ENCODE assay signal across 12 cellular contexts in the genomic region with DNA sequence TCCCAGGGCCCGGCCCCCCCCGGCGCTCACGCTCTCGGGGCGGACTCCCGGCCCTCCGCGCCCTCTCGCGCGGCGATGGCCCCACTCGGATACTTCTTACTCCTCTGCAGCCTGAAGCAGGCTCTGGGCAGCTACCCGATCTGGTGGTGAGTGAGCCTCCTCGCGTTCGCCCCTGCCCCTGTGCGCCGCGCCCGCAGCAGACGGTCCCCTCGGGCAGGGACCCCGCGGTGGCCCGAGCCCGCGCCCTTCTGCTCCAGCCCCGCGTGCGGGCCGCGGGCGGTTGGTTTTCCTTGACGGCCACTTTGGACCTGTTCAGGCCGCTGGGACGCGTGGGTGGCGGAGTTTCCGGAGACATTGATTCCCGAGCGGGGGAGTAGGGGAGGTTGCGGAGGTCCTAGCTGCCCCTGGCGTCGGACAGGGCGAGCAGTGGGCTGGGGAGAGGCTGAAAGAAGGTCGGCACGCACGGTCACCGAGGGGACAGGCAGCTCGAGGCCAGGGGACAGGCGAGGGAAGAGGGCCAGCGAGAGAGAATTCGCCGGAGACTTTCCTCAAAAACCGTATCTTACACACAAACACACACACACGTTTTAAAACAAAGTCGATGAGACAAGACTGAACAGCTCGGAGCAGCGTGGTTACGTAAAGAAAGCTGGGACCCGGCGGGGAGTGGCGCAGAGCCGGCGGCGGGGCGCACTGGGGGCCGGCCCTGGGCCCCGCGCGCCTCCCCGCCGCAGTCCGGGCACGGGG. TPM values are rescaled to one million over a fixed set of nuclear protein-coding genes. Genes with fewer than 3 reads are reported as not detected.
DNase-seq lines count a peak whose midpoint lies in the region; ATAC-seq and TF ChIP-seq lines count a peak whose summit lies in the region.
"Had no signal": no experiment of that assay in that cellular context is flagged by ENCODE, and none has a peak within 500 bp of the region (broad histone marks: within the 10 kb centered on the region; RNA-seq: fewer than 3 reads in every experiment).

No MANE protein-coding gene starts in this region.

- no peak overlapping the region for H2BK15ac ChIP-seq in mesenchymal stem cell (ENCODE audit: low read depth, poor library complexity, severe bottlenecking)

- no peak overlapping the region for H4K91ac ChIP-seq in mesenchymal stem cell (ENCODE audit: low read length)

- peaks cover 98% of the 10 kb centered on the region for H3K27me3 ChIP-seq in left ventricle myocardium inferior (ENCODE audit: low read depth)
- H3K27me3 ChIP-seq in heart left ventricle: peaks cover 47 to 93% (median 68%) of the 10 kb centered on the region in 9 donors
- peaks cover 90 to 96% of the 10 kb centered on the region in 2 experiments for H3K27me3 ChIP-seq in mesenchymal stem cell (ENCODE audit: control insufficient read depth in 1 of 2, insufficient read depth in 1 of 2, low read length in 2 of 2)

- no peak overlapping the region for H3K4ac ChIP-seq in mesenchymal stem cell (ENCODE audit: low read depth in 1 of 2, low read length in 2 of 2)

- H3K4me1 Mint-ChIP-seq in brain: peaks cover 11% of the 10 kb centered on the region

- TF ChIP-seq CTCF in left ventricle myocardium inferior (IDR thresholded peaks at IDR 0.05; ENCODE audit: borderline replicate concordance) (no peak), heart left ventricle (IDR thresholded peaks at IDR 0.05) (no peak), brain (conservative IDR thresholded peaks at IDR 0.05) (no peak)

- H2AFZ ChIP-seq in mesenchymal stem cell (ENCODE audit: low read depth, low read length): no peak overlapping the region

- no peak overlapping the region for H3K23ac ChIP-seq in mesenchymal stem cell (ENCODE audit: low read length in 2 of 2)

- ATAC-seq in heart left ventricle: no peak
- ATAC-seq in GM18867 (IDR thresholded peaks at IDR 0.05; ENCODE audit: unreplicated experiment): no peak

- H3K79me1 ChIP-seq in mesenchymal stem cell (replicated peaks; ENCODE audit: low read length, poor library complexity, severe bottlenecking): no peaks in the 10 kb centered on the region

- no peak overlapping the region for H2AK5ac ChIP-seq in mesenchymal stem cell (ENCODE audit: low read length, severe bottlenecking)

- H3K9ac ChIP-seq in mesenchymal stem cell (ENCODE audit: low read length): no peak overlapping the region

- H3K36me3 ChIP-seq in left ventricle myocardium inferior (no peaks in the 10 kb centered on the region), heart left ventricle (no peaks in the 10 kb centered on the region), mesenchymal stem cell (ENCODE audit: control insufficient read depth in 1 of 2, insufficient read depth in 2 of 2, low read depth in 1 of 2, low read length in 2 of 2) (no peaks in the 10 kb centered on the region), urinary bladder (ENCODE audit: insufficient read depth) (no peaks in the 10 kb centered on the region)

- H3K9me3 ChIP-seq in left ventricle myocardium inferior (replicated peaks): no peaks in the 10 kb centered on the region
- no peaks in the 10 kb centered on the region for H3K9me3 ChIP-seq in heart left ventricle
- no peaks in the 10 kb centered on the region for H3K9me3 ChIP-seq in mesenchymal stem cell (ENCODE audit: control insufficient read depth, low read length)

- H3K18ac ChIP-seq in mesenchymal stem cell (ENCODE audit: low read depth in 1 of 2, low read length in 2 of 2): no peak overlapping the region

- H3K4me3 ChIP-seq in left ventricle myocardium inferior (peak overlapping the region; percentile 43), heart left ventricle (peak overlapping the region in 3 of 12 donors; percentile 5 to 34 (median 15)), mesenchymal stem cell (ENCODE audit: insufficient read depth in 1 of 2, low read depth in 1 of 2, low read length in 2 of 2) (no peak overlapping the region), urinary bladder (ENCODE audit: low read depth, low read length) (peak overlapping the region; percentile 27)

- peak overlapping the region; percentile 35 to 80 (median 55) for H3K4me3 Mint-ChIP-seq in brain

- no peak for DNase-seq in left ventricle myocardium inferior
- DNase-seq in heart left ventricle: no peak
- no peak for DNase-seq in mesenchymal stem cell
- DNase-seq in SW 1271 (lab: John Stamatoyannopoulos, UW): no peak
- no peak for DNase-seq in NCI-H187 (lab: John Stamatoyannopoulos, UW)
- DNase-seq: CD4-positive, CD25-positive, alpha-beta regulatory T cell; stimulated activated CD4-positive, alpha-beta T cell treated with anti-CD3 and anti-CD28 coated beads, Interleukin-15, amount 100 ng/mL, for 24 hours had no signal

- no peak overlapping the region for H3K27ac ChIP-seq in left ventricle myocardium inferior (replicated peaks)
- H3K27ac ChIP-seq in heart left ventricle: no peak overlapping the region
- H3K27ac ChIP-seq in mesenchymal stem cell (ENCODE audit: low read length, poor library complexity, severe bottlenecking): no peak overlapping the region
- H3K27ac ChIP-seq in urinary bladder (ENCODE audit: low read depth): no peak overlapping the region

- intact Hi-C loops in left ventricle myocardium inferior (cut with micrococcal nuclease): no loop called here
- intact Hi-C loops in heart left ventricle (cut with DNase I): no loop called here

- WGBS in heart left ventricle, 4 donors: 1 to 6% (median 2%) methylated on average over 17 to 77 of the region's 77 CpGs
- WGBS in mesenchymal stem cell: 2% methylated on average over 62 of the region's 77 CpGs
- under 1% methylated on average over 76 of the region's 77 CpGs for WGBS in urinary bladder

- no peak overlapping the region for H2BK120ac ChIP-seq in mesenchymal stem cell (ENCODE audit: low read depth, low read length)

- H3K4me2 ChIP-seq in mesenchymal stem cell (ENCODE audit: low read length, poor library complexity, severe bottlenecking): peak overlapping the region; percentile 18

- peak overlapping the region in 1 of 5 experiments; percentile 58 for H3K27ac Mint-ChIP-seq in brain
- H3K27ac Mint-ChIP-seq: CD4-positive, CD25-positive, alpha-beta regulatory T cell had no signal

- H4K8ac ChIP-seq in mesenchymal stem cell (ENCODE audit: low read length): no peak overlapping the region

- peaks cover 89% of the 10 kb centered on the region for H3K27me3 Mint-ChIP-seq in brain

- TF ChIP-seq POLR2A in heart left ventricle (IDR thresholded peaks at IDR 0.05): no peak

- no peak overlapping the region for H3K14ac ChIP-seq in mesenchymal stem cell (ENCODE audit: low read length in 2 of 2)

- H3K4me1 ChIP-seq in left ventricle myocardium inferior: peaks cover 6% of the 10 kb centered on the region
- H3K4me1 ChIP-seq in heart left ventricle: peaks cover 0 to 16% (median 0%) of the 10 kb centered on the region in 12 donors
- H3K4me1 ChIP-seq in mesenchymal stem cell (ENCODE audit: control insufficient read depth, insufficient read depth, low read depth, low read length): peaks cover 16% of the 10 kb centered on the region
- no peaks in the 10 kb centered on the region for H3K4me1 ChIP-seq in urinary bladder (ENCODE audit: insufficient read depth)

- no peaks in the 10 kb centered on the region for H3K36me3 Mint-ChIP-seq in brain
- H3K36me3 Mint-ChIP-seq: CD4-positive, CD25-positive, alpha-beta regulatory T cell had no signal

- no peaks in the 10 kb centered on the region for H3K9me3 Mint-ChIP-seq in brain
- H3K9me3 Mint-ChIP-seq: CD4-positive, CD25-positive, alpha-beta regulatory T cell had no signal

- no peak overlapping the region for H2BK5ac ChIP-seq in mesenchymal stem cell (ENCODE audit: low read depth, low read length, poor library complexity, severe bottlenecking)

- H2BK12ac ChIP-seq in mesenchymal stem cell (ENCODE audit: low read length in 2 of 2): no peak overlapping the region

RNA-seq across cellular contexts. Expression of a gene that starts 0.4 kb away (rescaled TPM):
- total RNA-seq in left ventricle myocardium inferior (not detected), heart left ventricle (not detected), urinary bladder (not detected)
- polyA plus RNA-seq in heart left ventricle (not detected), brain (ENCODE audit: insufficient read depth, low read depth, low replicate concordance) (not detected), urinary bladder (not detected)
- polyA plus RNA-seq in mesenchymal stem cell (2013, experiment 1 of 2): not detected
- not detected for polyA plus RNA-seq in mesenchymal stem cell (2013, experiment 2 of 2)
- total RNA-seq: CD4-positive, CD25-positive, alpha-beta regulatory T cell; HT1080; temporal lobe had no signal
- polyA plus RNA-seq: CD4-positive, CD25-positive, alpha-beta regulatory T cell had no signal

RNA-seq across cellular contexts. Expression of a gene that starts 59.5 kb away (rescaled TPM):
- total RNA-seq in left ventricle myocardium inferior: 4.8 TPM
- 10 to 100 TPM in 4 of 9 donors, 1 to 10 TPM in 4, under 1 TPM in 1; 0.54 to 29.8 (median 2.5) TPM for total RNA-seq in heart left ventricle
- polyA plus RNA-seq in heart left ventricle: 1 to 10 TPM in 1 of 2 donors, under 1 TPM in 1; 0.54 to 1.3 TPM
- 3.4 TPM for polyA plus RNA-seq in brain (ENCODE audit: insufficient read depth, low read depth, low replicate concordance)
- 0.12 TPM for polyA plus RNA-seq in mesenchymal stem cell (2013, experiment 1 of 2)
- polyA plus RNA-seq in mesenchymal stem cell (2013, experiment 2 of 2): 0.12 TPM
- total RNA-seq in urinary bladder: 2.7 TPM
- 9.4 TPM for polyA plus RNA-seq in urinary bladder
- polyA plus RNA-seq: CD4-positive, CD25-positive, alpha-beta regulatory T cell had no signal

Comparison
In these comparisons a context has a peak if more than half of its experiments do, and no peak if none do; other contexts are left out.
1. H3K4me3 ChIP-seq: peak in left ventricle myocardium inferior (single experiment) and urinary bladder (single experiment); none in mesenchymal stem cell (0 of 2).